Comparison of ENCODE assay signal across 19 cellular contexts in the genomic region with DNA sequence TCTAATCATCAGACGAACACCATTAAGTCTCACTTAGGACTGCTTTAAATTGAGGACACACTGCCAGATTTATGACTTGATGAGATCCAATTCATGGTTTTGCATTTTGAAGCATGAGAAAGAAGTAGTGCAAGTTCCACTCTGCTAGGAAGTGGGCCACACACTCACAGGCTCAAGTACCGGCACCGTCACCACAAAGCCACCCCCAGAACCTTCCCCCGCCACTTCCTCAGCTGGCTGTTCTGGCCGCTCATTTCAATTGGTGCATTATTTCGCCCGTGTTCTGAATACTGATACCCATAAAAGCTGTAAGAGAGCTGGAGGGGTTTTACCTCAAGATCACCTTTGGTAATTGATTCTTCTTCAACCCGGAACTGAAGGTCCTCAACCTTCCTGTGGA.
"Had no signal": no experiment of that assay in that cellular context is flagged by ENCODE, and none has a peak within 500 bp of the region (broad histone marks: within the 10 kb centered on the region; RNA-seq: fewer than 3 reads in every experiment).

No MANE protein-coding gene starts in this region.

- H3K27ac Mint-ChIP-seq: activated CD4-positive, alpha-beta memory T cell treated with anti-CD3 and anti-CD28 coated beads for 36 hours; activated naive CD4-positive, alpha-beta T cell treated with anti-CD3 and anti-CD28 coated beads for 36 hours; endodermal cell; naive B cell had no signal

- FAIRE-seq: kidney had no signal

- H3K4me3 Mint-ChIP-seq: activated CD4-positive, alpha-beta memory T cell treated with anti-CD3 and anti-CD28 coated beads for 36 hours; activated naive CD4-positive, alpha-beta T cell treated with anti-CD3 and anti-CD28 coated beads for 36 hours; activated T-cell treated with anti-CD3 and anti-CD28 coated beads, Interleukin-2, amount 50 U/mL, for 4 hours; endodermal cell; naive B cell had no signal

- H3K27me3 ChIP-seq: tibial artery had no signal

- H3K4me3 ChIP-seq: coronary artery, lower lobe of right lung, smooth muscle cell, tibial artery had no signal

- H3K4me1 Mint-ChIP-seq: endodermal cell had no signal

- H3K27me3 Mint-ChIP-seq: activated CD4-positive, alpha-beta memory T cell treated with anti-CD3 and anti-CD28 coated beads for 36 hours; naive B cell had no signal

- ATAC-seq: activated T-cell treated with anti-CD3 and anti-CD28 coated beads, Interleukin-2, amount 50 U/mL, for 4 hours; lower lobe of right lung; sciatic nerve had no signal

- H3K9me3 ChIP-seq: lower lobe of right lung, tibial artery had no signal

- DNase-seq: activated CD4-positive, alpha-beta memory T cell treated with anti-CD3 and anti-CD28 coated beads for 36 hours; activated CD4-positive, alpha-beta T cell treated with anti-CD3 and anti-CD28 coated beads for 1 hour; activated effector memory CD4-positive, alpha-beta T cell treated with Interleukin-2 at 50 U/mL for 16 hours; activated naive CD4-positive, alpha-beta T cell treated with anti-CD3 and anti-CD28 coated beads for 36 hours; activated T-cell treated with anti-CD3 and anti-CD28 coated beads, Interleukin-2, amount 50 U/mL, for 4 hours; cerebellar nuclear complex; endodermal cell; kidney; lower lobe of right lung; mesendoderm; naive B cell; stimulated activated CD4-positive, alpha-beta T cell treated with anti-CD3 and anti-CD28 coated beads, Interleukin-2, amount 100 ng/mL, for 48 hours; stimulated activated naive CD4-positive, alpha-beta T cell treated with Interleukin-2 at 50 U/mL for 16 hours; substantia nigra; T-helper 9 cell; tibial artery had no signal

- H3K9me3 Mint-ChIP-seq: activated CD4-positive, alpha-beta memory T cell treated with anti-CD3 and anti-CD28 coated beads for 36 hours; activated naive CD4-positive, alpha-beta T cell treated with anti-CD3 and anti-CD28 coated beads for 36 hours; activated T-cell treated with anti-CD3 and anti-CD28 coated beads, Interleukin-2, amount 50 U/mL, for 4 hours; naive B cell had no signal
